9 cellular contexts compared by ENCODE assay signal in genomic region chr2:135960598-135961551, GRCh38. TPM values are rescaled to one million over a fixed set of nuclear protein-coding genes. Genes with fewer than 3 reads are reported as not detected.
DNase-seq lines count a peak whose midpoint lies in the region; ATAC-seq and TF ChIP-seq lines count a peak whose summit lies in the region.
"Had no signal": no experiment of that assay in that cellular context is flagged by ENCODE, and none has a peak within 500 bp of the region (broad histone marks: within the 10 kb centered on the region; RNA-seq: fewer than 3 reads in every experiment).

No MANE protein-coding gene starts in this region.

- H3K27ac Mint-ChIP-seq in MCF 10A (ENCODE audit: low read depth, unreplicated experiment), result peak overlapping the region; percentile 44
- peak overlapping the region; percentile 96 for H3K27ac Mint-ChIP-seq in T-helper 2 cell treated with Interferon-gamma antibody and Interleukin-4, amounts not matched to agents 5 μg/mL and 100 μg/mL, for 36 hours
- H3K27ac Mint-ChIP-seq in glutamatergic neuron (ENCODE audit: unreplicated experiment), result peak overlapping the region; percentile 84

- TF ChIP-seq CTCF in MCF 10A (IDR thresholded peaks at IDR 0.05; ENCODE audit: unreplicated experiment) (no peak), mammary epithelial cell (conservative IDR thresholded peaks at IDR 0.05 in 1 of 2, IDR thresholded peaks at IDR 0.05 in 1 of 2; ENCODE audit: extremely low read depth in 1 of 2, insufficient read depth in 1 of 2, low read depth in 1 of 2, low read length in 2 of 2) (no peak), glutamatergic neuron (IDR thresholded peaks at IDR 0.05; ENCODE audit: partially characterized antibody, unreplicated experiment) (no peak), transverse colon (IDR thresholded peaks at IDR 0.05) (no peak)

- H3K4me3 Mint-ChIP-seq in MCF 10A (ENCODE audit: unreplicated experiment) (no peak overlapping the region), glutamatergic neuron (ENCODE audit: unreplicated experiment) (peak overlapping the region; percentile 36)
- H3K4me3 Mint-ChIP-seq in T-helper 2 cell treated with Interferon-gamma antibody and Interleukin-4, amounts not matched to agents 5 μg/mL and 100 μg/mL, for 36 hours, result peak overlapping the region; percentile 76

- in situ Hi-C loops in mammary epithelial cell (cut with MboI; ENCODE audit: low sequenced_read_pairs in 2 of 2), result no loop called here
- in situ Hi-C loops in transverse colon (cut with MboI; ENCODE audit: low pct_ligation_motif_present in 1 of 4, low pct_unique_long_range_greater_than_20kb in 1 of 4, low sequenced_read_pairs in 3 of 4), result no loop called here

- H3K4me3 ChIP-seq in mammary epithelial cell (replicated peaks in 1 of 3; ENCODE audit: insufficient read depth in 1 of 3, low read depth in 2 of 3, low read length in 3 of 3) (no peak overlapping the region), transverse colon (no peak overlapping the region)
- H3K4me3 ChIP-seq: right lobe of liver had no signal

- H3K4me1 Mint-ChIP-seq in MCF 10A (ENCODE audit: insufficient read depth, unreplicated experiment), result peaks cover 8% of the 10 kb centered on the region
- peaks cover 62% of the 10 kb centered on the region for H3K4me1 Mint-ChIP-seq in T-helper 2 cell treated with Interferon-gamma antibody and Interleukin-4, amounts not matched to agents 5 μg/mL and 100 μg/mL, for 36 hours (ENCODE audit: low read depth)
- peaks cover 29% of the 10 kb centered on the region for H3K4me1 Mint-ChIP-seq in glutamatergic neuron (ENCODE audit: low read depth, unreplicated experiment)

- H3K9me3 Mint-ChIP-seq in MCF 10A (ENCODE audit: unreplicated experiment) (no peaks in the 10 kb centered on the region), glutamatergic neuron (ENCODE audit: unreplicated experiment) (peaks cover 1% of the 10 kb centered on the region)
- H3K9me3 Mint-ChIP-seq in T-helper 2 cell treated with Interferon-gamma antibody and Interleukin-4, amounts not matched to agents 5 μg/mL and 100 μg/mL, for 36 hours, result peaks cover 3% of the 10 kb centered on the region

- intact Hi-C loops in MCF 10A (cut with micrococcal nuclease) (no loop called here), mammary epithelial cell (cut with micrococcal nuclease) (no loop called here), transverse colon (cut with DNase I; ENCODE audit: low total_unique reads) (no loop called here)

- H3K9me3 ChIP-seq in mammary epithelial cell (replicated peaks; ENCODE audit: insufficient read depth, low read length) (no peaks in the 10 kb centered on the region), transverse colon (no peaks in the 10 kb centered on the region)
- H3K9me3 ChIP-seq: right lobe of liver had no signal

- no peak for DNase-seq in MCF 10A (ENCODE audit: unreplicated experiment)
- DNase-seq in mammary epithelial cell, result no peak
- peak; percentile 48 for DNase-seq in T-helper 2 cell treated with Interferon-gamma antibody and Interleukin-4, amounts not matched to agents 5 μg/mL and 100 μg/mL, for 36 hours (ENCODE audit: low spot score)
- DNase-seq in glutamatergic neuron, result no peak
- DNase-seq in transverse colon, result no peak
- no peak for DNase-seq in COLO668 (lab: John Stamatoyannopoulos, UW; ENCODE audit: unreplicated experiment)
- no peak for DNase-seq in kidney tubule cell (ENCODE audit: low spot score)
- DNase-seq: right lobe of liver had no signal

- BruUV-seq in MCF 10A (replicated peaks; lab: Mats Ljungman, UMichigan), result no TSS peak
- BruUV-seq in mammary epithelial cell (replicated peaks; lab: Mats Ljungman, UMichigan), result no TSS peak

- H3K4me2 ChIP-seq in mammary epithelial cell (ENCODE audit: insufficient read depth, low read depth, low read length), result no peak overlapping the region

- dilution Hi-C loops in mammary epithelial cell (cut with HindIII; ENCODE audit: low sequenced_read_pairs), result no loop called here

- H3K36me3 Mint-ChIP-seq in MCF 10A (ENCODE audit: insufficient read depth, unreplicated experiment) (peaks cover 90% of the 10 kb centered on the region), glutamatergic neuron (ENCODE audit: unreplicated experiment) (peaks cover 5% of the 10 kb centered on the region)
- H3K36me3 Mint-ChIP-seq in T-helper 2 cell treated with Interferon-gamma antibody and Interleukin-4, amounts not matched to agents 5 μg/mL and 100 μg/mL, for 36 hours (ENCODE audit: low read depth), result peaks cover 43% of the 10 kb centered on the region

- H3K4me1 ChIP-seq in mammary epithelial cell (ENCODE audit: insufficient read depth, low read length), result no peaks in the 10 kb centered on the region
- H3K4me1 ChIP-seq in transverse colon, result peaks cover 0 to 18% (median 8%) of the 10 kb centered on the region in 4 donors
- H3K4me1 ChIP-seq: right lobe of liver had no signal

- no peak for TF ChIP-seq EP300 in transverse colon (IDR thresholded peaks at IDR 0.05; ENCODE audit: low read depth)

- H3K27me3 Mint-ChIP-seq in MCF 10A (ENCODE audit: insufficient read depth, unreplicated experiment) (no peaks in the 10 kb centered on the region), glutamatergic neuron (ENCODE audit: unreplicated experiment) (no peaks in the 10 kb centered on the region)
- no peaks in the 10 kb centered on the region for H3K27me3 Mint-ChIP-seq in T-helper 2 cell treated with Interferon-gamma antibody and Interleukin-4, amounts not matched to agents 5 μg/mL and 100 μg/mL, for 36 hours (ENCODE audit: low read depth)

- TF ChIP-seq POLR2A in transverse colon (IDR thresholded peaks at IDR 0.05), result no peak

- POLR2A ChIA-PET in MCF 10A (lab: Yijun Ruan, JAX), result interaction anchor here (1.0 to 1.2 kb wide), 3 partner anchors 10 to 25 kb away, joined by 3 to 4 read pairs (median 4); no protein-coding TSS in a partner anchor

- H3K79me2 ChIP-seq in mammary epithelial cell (ENCODE audit: insufficient read depth, low read length), result peaks cover 74% of the 10 kb centered on the region

- no peak overlapping the region for H3K27ac ChIP-seq in mammary epithelial cell (ENCODE audit: insufficient read depth, low read depth, low read length)
- H3K27ac ChIP-seq in transverse colon, result peak overlapping the region in 3 of 4 donors; percentile 7 to 49 (median 36)
- H3K27ac ChIP-seq: right lobe of liver had no signal

- H3K9ac ChIP-seq in mammary epithelial cell (ENCODE audit: insufficient read depth, low read length), result no peak overlapping the region

- no peaks in the 10 kb centered on the region for H3K27me3 ChIP-seq in mammary epithelial cell (ENCODE audit: insufficient read depth, low read length)
- H3K27me3 ChIP-seq in transverse colon, result no peaks in the 10 kb centered on the region
- H3K27me3 ChIP-seq: right lobe of liver had no signal

- H3K36me3 ChIP-seq in mammary epithelial cell (ENCODE audit: insufficient read depth, low read length) (peaks cover 7% of the 10 kb centered on the region), transverse colon (no peaks in the 10 kb centered on the region)

- CTCF ChIA-PET in MCF 10A (lab: Yijun Ruan, JAX) (interaction anchor here (0.8 kb wide), 1 partner anchor 1876 kb away, joined by 3 read pairs; no protein-coding TSS in a partner anchor), mammary epithelial cell (lab: Charles Lee; ENCODE audit: low non-redundant PET) (no interaction called here)

- WGBS in mammary epithelial cell (ENCODE audit: low coverage, missing lambda C conversion rate), result 77% methylated on average over 5 of the region's 5 CpGs
- WGBS in transverse colon (ENCODE audit: low coverage in 1 of 2), 2 donors, result 59 to 73% methylated on average over 4 to 5 of the region's 5 CpGs

- no peak overlapping the region for H2AFZ ChIP-seq in mammary epithelial cell (ENCODE audit: low read depth, low read length)

- ATAC-seq in HG02759 (IDR thresholded peaks at IDR 0.05; ENCODE audit: unreplicated experiment), result no peak

- no peaks in the 10 kb centered on the region for H4K20me1 ChIP-seq in mammary epithelial cell (ENCODE audit: insufficient read depth, low read length)

RNA-seq across cellular contexts. Expression of gene DARS1, which starts 24.6 kb away (rescaled TPM):
- total RNA-seq in MCF 10A (2022), result 52.8 and 66.5 TPM in 2 replicates
- total RNA-seq in mammary epithelial cell, result 10 to 100 TPM; 64.3 to 68.8 TPM
- polyA plus RNA-seq in mammary epithelial cell, result 61.4 TPM
- 18.0 TPM for polyA minus RNA-seq in mammary epithelial cell
- total RNA-seq in glutamatergic neuron (ENCODE audit: unreplicated experiment), result 41.0 TPM
- total RNA-seq in transverse colon, result 10 to 100 TPM; 20.5 to 42.3 (median 37.4) TPM

Comparison
In these comparisons a context has a peak if more than half of its experiments do, and no peak if none do; other contexts are left out.
1. H3K27ac Mint-ChIP-seq: peak in every context shown above with its lines; median percentile 96 in T-helper 2 cell treated with Interferon-gamma antibody and Interleukin-4, amounts not matched to agents 5 μg/mL and 100 μg/mL, for 36 hours; 84 in glutamatergic neuron; 44 in MCF 10A.